In the genomic region with DNA sequence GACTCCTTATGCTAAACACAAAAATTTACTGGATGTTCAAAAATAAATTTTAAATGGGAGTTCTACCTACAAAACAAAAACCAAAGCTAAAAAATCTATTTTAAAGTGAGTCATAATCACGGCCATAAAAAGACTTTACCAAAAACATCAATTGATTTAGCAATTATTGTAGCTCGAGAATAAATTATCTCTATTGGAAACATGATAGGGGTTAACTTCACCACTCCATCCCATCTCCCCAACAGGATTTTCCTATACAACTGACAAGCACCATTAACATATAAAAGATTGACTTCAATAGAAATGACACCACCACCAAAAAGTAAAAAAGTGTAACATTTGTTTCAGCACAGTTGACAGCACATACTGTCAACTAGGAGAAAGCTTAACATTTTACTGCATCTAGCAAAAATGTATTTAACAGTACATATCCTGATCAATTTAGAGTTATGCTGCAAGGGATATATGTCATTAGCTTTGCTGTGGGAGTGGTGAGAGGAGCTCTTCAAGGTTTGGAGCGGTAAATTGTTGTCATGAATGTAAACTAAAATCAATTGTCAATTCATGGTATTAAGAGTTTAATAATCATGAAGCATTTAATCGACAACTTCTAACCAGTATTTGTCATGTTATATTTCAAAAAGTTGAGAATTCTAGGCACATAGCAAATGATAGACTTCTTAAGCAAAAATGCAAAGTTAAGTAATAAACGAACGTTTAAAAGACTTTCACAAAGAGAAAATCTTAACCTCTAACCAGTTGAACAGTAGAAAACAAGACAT, we compare ENCODE assay signal across 8 cellular contexts. TPM values are rescaled to one million over a fixed set of nuclear protein-coding genes. Genes with fewer than 3 reads are reported as not detected.
DNase-seq lines count a peak whose midpoint lies in the region; ATAC-seq and TF ChIP-seq lines count a peak whose summit lies in the region.

No MANE protein-coding gene starts in this region.

- TF ChIP-seq CTCF in left ventricle myocardium inferior (IDR thresholded peaks at IDR 0.05; ENCODE audit: borderline replicate concordance) (no peak), vagina (IDR thresholded peaks at IDR 0.05) (no peak)

- H3K36me3 ChIP-seq in left ventricle myocardium inferior (no peaks in the 10 kb centered on the region), muscle layer of colon (ENCODE audit: insufficient read depth, low read length) (no peaks in the 10 kb centered on the region), vagina (no peaks in the 10 kb centered on the region)

- peaks cover 60% of the 10 kb centered on the region for H3K4me1 ChIP-seq in left ventricle myocardium inferior
- H3K4me1 ChIP-seq in muscle layer of colon (ENCODE audit: insufficient read depth, low read length): peaks cover 33% of the 10 kb centered on the region
- H3K4me1 ChIP-seq in vagina: peaks cover 39% of the 10 kb centered on the region

- H3K9me3 ChIP-seq in left ventricle myocardium inferior (replicated peaks) (no peaks in the 10 kb centered on the region), muscle layer of colon (ENCODE audit: low read length) (no peaks in the 10 kb centered on the region), vagina (no peaks in the 10 kb centered on the region)

- ATAC-seq in left ventricle myocardium superior: no peak
- ATAC-seq in central memory CD8-positive, alpha-beta T cell (replicated peaks; ENCODE audit: extremely low read depth, poor library complexity, severe bottlenecking): no peak

- H3K4me1 Mint-ChIP-seq in central memory CD8-positive, alpha-beta T cell: peaks cover 68% of the 10 kb centered on the region

- peak overlapping the region; percentile 94 for H3K4me3 Mint-ChIP-seq in central memory CD8-positive, alpha-beta T cell

- DNase-seq in left ventricle myocardium inferior: no peak
- DNase-seq in left ventricle myocardium superior: no peak
- no peak for DNase-seq in central memory CD8-positive, alpha-beta T cell (ENCODE audit: low spot score in 2 of 2)
- no peak for DNase-seq in vagina (ENCODE audit: extremely low spot score in 2 of 2)
- no peak for DNase-seq in putamen (ENCODE audit: low spot score)
- no peak for DNase-seq in dedifferentiated amniotic fluid mesenchymal stem cell (ENCODE audit: extremely low spot score)
- DNase-seq in DMS 273 treated with DMSO at 0.1 percent for 48 hours (lab: John Stamatoyannopoulos, UW): no peak

- H3K27ac ChIP-seq in left ventricle myocardium inferior (replicated peaks): peak overlapping the region; percentile 98
- H3K27ac ChIP-seq in muscle layer of colon (ENCODE audit: low read depth, low read length): peak overlapping the region; percentile 59
- peak overlapping the region; percentile 98 for H3K27ac ChIP-seq in vagina

- H3K27me3 ChIP-seq in left ventricle myocardium inferior (ENCODE audit: low read depth) (no peaks in the 10 kb centered on the region), muscle layer of colon (ENCODE audit: control insufficient read depth in 1 of 2, insufficient read depth in 2 of 2, low read length in 2 of 2) (no peaks in the 10 kb centered on the region), vagina (no peaks in the 10 kb centered on the region)

- no peak for TF ChIP-seq POLR2A in vagina (IDR thresholded peaks at IDR 0.05)

- H3K36me3 Mint-ChIP-seq in central memory CD8-positive, alpha-beta T cell (ENCODE audit: insufficient read depth): peaks cover 21% of the 10 kb centered on the region

- no peaks in the 10 kb centered on the region for H3K9me3 Mint-ChIP-seq in central memory CD8-positive, alpha-beta T cell

- H3K4me3 ChIP-seq in left ventricle myocardium inferior: peak overlapping the region; percentile 83
- H3K4me3 ChIP-seq in muscle layer of colon (ENCODE audit: low read depth in 1 of 2, low read length in 2 of 2): peak overlapping the region; percentile 23 to 78
- H3K4me3 ChIP-seq in vagina: peak overlapping the region; percentile 78 to 83

- H3K27ac Mint-ChIP-seq in central memory CD8-positive, alpha-beta T cell (ENCODE audit: low read depth): peak overlapping the region; percentile 94

- intact Hi-C loops in left ventricle myocardium inferior (cut with micrococcal nuclease): no loop called here
- intact Hi-C loops in left ventricle myocardium superior (cut with micrococcal nuclease): loop anchor here (5.0 kb wide), 1 partner anchor 266 kb away; no protein-coding TSS in a partner anchor
- intact Hi-C loops in vagina (cut with DNase I): loop anchor here (10.0 kb wide), 2 partner anchors 268 to 618 kb away; partner anchors contain the start of gene HMGB1

- H3K9ac ChIP-seq in muscle layer of colon (ENCODE audit: low read length): peak overlapping the region; percentile 65

- H3K27me3 Mint-ChIP-seq in central memory CD8-positive, alpha-beta T cell: no peaks in the 10 kb centered on the region

RNA-seq across cellular contexts. Expression of gene UBL3, which starts 3.8 kb away (rescaled TPM):
- total RNA-seq in left ventricle myocardium inferior (25.2 TPM), left ventricle myocardium superior (22.6 TPM), vagina (33.4 TPM)
